ENCODE assay signal across 12 cellular contexts in genomic region chr10:121662945-121663917, GRCh38.
DNase-seq lines count a peak whose midpoint lies in the region; ATAC-seq and TF ChIP-seq lines count a peak whose summit lies in the region.
"Had no signal": no experiment of that assay in that cellular context is flagged by ENCODE, and none has a peak within 500 bp of the region (broad histone marks: within the 10 kb centered on the region; RNA-seq: fewer than 3 reads in every experiment).

No MANE protein-coding gene starts in this region.

- TF ChIP-seq POLR2A in breast epithelium (IDR thresholded peaks at IDR 0.05) = no peak

- no peaks in the 10 kb centered on the region for H3K9me3 ChIP-seq in breast epithelium

- DNase-seq in MCF 10A (ENCODE audit: unreplicated experiment) (peak; percentile 39), breast epithelium (ENCODE audit: low spot score in 2 of 2) (no peak), NCI-H748 (lab: John Stamatoyannopoulos, UW; ENCODE audit: unreplicated experiment) (peak; percentile 34), epithelial cell of esophagus (ENCODE audit: low read depth) (peak; percentile 31), brain microvascular endothelial cell (no peak), NCI-H1105 (lab: John Stamatoyannopoulos, UW) (no peak)
- DNase-seq in stimulated activated CD8-positive, alpha-beta memory T cell treated with anti-CD3 and anti-CD28 coated beads, Interleukin-4, amount 100 ng/mL, for 48 hours = peak; percentile 47
- DNase-seq: activated naive CD4-positive, alpha-beta T cell treated with anti-CD3 and anti-CD28 coated beads, Interleukin-2, amount 50 U/mL, for 16 hours; CD8-positive, alpha-beta memory T cell; naive B cell had no signal

- no peaks in the 10 kb centered on the region for H3K4me1 ChIP-seq in breast epithelium

- H3K4me3 ChIP-seq in breast epithelium = no peak overlapping the region
- H3K4me3 ChIP-seq in epithelial cell of esophagus (ENCODE audit: low read length) = no peak overlapping the region
- no peak overlapping the region for H3K4me3 ChIP-seq in brain microvascular endothelial cell (ENCODE audit: low read depth, low read length)
- H3K4me3 ChIP-seq: SK-N-MC had no signal

- H3K36me3 ChIP-seq in breast epithelium = no peaks in the 10 kb centered on the region
- no peaks in the 10 kb centered on the region for H3K36me3 ChIP-seq in brain microvascular endothelial cell (replicated peaks)

- no peak overlapping the region for H3K27ac ChIP-seq in breast epithelium
- no peak overlapping the region for H3K27ac ChIP-seq in brain microvascular endothelial cell
- H3K27ac ChIP-seq: SK-N-MC had no signal

- H3K27me3 ChIP-seq in breast epithelium (no peaks in the 10 kb centered on the region), brain microvascular endothelial cell (replicated peaks) (no peaks in the 10 kb centered on the region)

- intact Hi-C loops in MCF 10A (cut with micrococcal nuclease) = no loop called here
- intact Hi-C loops in breast epithelium (cut with DNase I; ENCODE audit: low total_unique reads) = no loop called here

- H3K9me3 Mint-ChIP-seq in MCF 10A (ENCODE audit: unreplicated experiment) = no peaks in the 10 kb centered on the region

- H3K4me1 Mint-ChIP-seq in MCF 10A (ENCODE audit: insufficient read depth, unreplicated experiment) = peaks cover 5% of the 10 kb centered on the region
- H3K4me1 Mint-ChIP-seq: CD8-positive, alpha-beta memory T cell; naive B cell had no signal

- H3K4me3 Mint-ChIP-seq in MCF 10A (ENCODE audit: unreplicated experiment) = no peak overlapping the region
- H3K4me3 Mint-ChIP-seq: CD8-positive, alpha-beta memory T cell had no signal

- in situ Hi-C loops in brain microvascular endothelial cell (cut with HindIII; ENCODE audit: low pct_ligation_motif_present, low sequenced_read_pairs) = no loop called here

- H3K27me3 Mint-ChIP-seq in MCF 10A (ENCODE audit: insufficient read depth, unreplicated experiment) = no peaks in the 10 kb centered on the region

- TF ChIP-seq CTCF in MCF 10A (IDR thresholded peaks at IDR 0.05; ENCODE audit: unreplicated experiment) (no peak), breast epithelium (IDR thresholded peaks at IDR 0.05) (no peak), epithelial cell of esophagus (IDR thresholded peaks at IDR 0.05; ENCODE audit: insufficient read depth, low read depth, low read length, missing control alignments) (peak; percentile 37), brain microvascular endothelial cell (IDR thresholded peaks at IDR 0.05; ENCODE audit: low read depth, low read length, missing control alignments) (no peak)

- CTCF ChIA-PET in MCF 10A (lab: Yijun Ruan, JAX) = interaction anchor here (1.0 to 1.3 kb wide), 2 partner anchors 34 to 106 kb away, joined by 3 to 4 read pairs; no protein-coding TSS in a partner anchor

- H3K36me3 Mint-ChIP-seq in MCF 10A (ENCODE audit: insufficient read depth, unreplicated experiment) = no peaks in the 10 kb centered on the region
- H3K36me3 Mint-ChIP-seq: CD8-positive, alpha-beta memory T cell; naive B cell had no signal

- no TSS peak for BruUV-seq in MCF 10A (replicated peaks; lab: Mats Ljungman, UMichigan)

- ATAC-seq in HG03280 (IDR thresholded peaks at IDR 0.05; ENCODE audit: unreplicated experiment) = no peak

- POLR2A ChIA-PET in MCF 10A (lab: Yijun Ruan, JAX) = no interaction called here

- H3K27ac Mint-ChIP-seq in MCF 10A (ENCODE audit: low read depth, unreplicated experiment) = no peak overlapping the region

Comparison
In these comparisons a context has a peak if more than half of its experiments do, and no peak if none do; other contexts are left out.
1. DNase-seq: peak in MCF 10A (single experiment), NCI-H748 (single experiment), epithelial cell of esophagus (single experiment) and stimulated activated CD8-positive, alpha-beta memory T cell treated with anti-CD3 and anti-CD28 coated beads, Interleukin-4, amount 100 ng/mL, for 48 hours (single experiment); none in breast epithelium (0 of 2), brain microvascular endothelial cell (single experiment) and NCI-H1105 (single experiment).